Comparison of ENCODE assay signal across 8 cellular contexts in the genomic region with DNA sequence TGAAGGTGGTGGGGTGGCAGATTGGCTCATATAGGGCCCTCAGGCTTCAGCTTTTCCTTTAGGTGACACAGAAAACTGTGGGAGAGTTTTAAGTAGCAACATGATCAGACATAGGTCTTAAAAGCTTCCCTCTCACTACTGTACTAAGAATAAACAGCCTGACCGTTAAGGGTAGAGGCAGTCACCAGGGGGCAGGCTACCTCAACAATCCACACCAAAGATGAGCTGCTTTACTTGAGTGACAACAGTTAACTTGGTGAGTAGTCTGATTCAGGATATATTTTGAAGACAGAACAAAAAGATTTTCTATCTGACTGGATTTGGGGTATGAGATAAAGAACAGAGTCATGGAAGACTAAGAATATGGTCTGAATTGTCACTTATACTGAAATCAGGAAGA. TPM values are rescaled to one million over a fixed set of nuclear protein-coding genes. Genes with fewer than 3 reads are reported as not detected.
DNase-seq lines count a peak whose midpoint lies in the region; ATAC-seq, FAIRE-seq and TF ChIP-seq lines count a peak whose summit lies in the region.

No MANE protein-coding gene starts in this region.

- intact Hi-C loops in Right ventricle myocardium superior (cut with DNase I) (loop anchor here (5.0 to 10.0 kb wide), 2 partner anchors 230 to 388 kb away; no protein-coding TSS in a partner anchor), Right ventricle myocardium inferior (cut with DNase I) (loop anchor here (2.0 to 10.0 kb wide), 2 partner anchors 232 to 378 kb away; no protein-coding TSS in a partner anchor), body of pancreas (cut with DNase I) (no loop called here), kidney (cut with DNase I) (loop anchor here (10.0 kb wide), 1 partner anchor 238 kb away; no protein-coding TSS in a partner anchor)

- ATAC-seq in Right ventricle myocardium superior (ENCODE audit: poor library complexity) (peak; percentile 80), Right ventricle myocardium inferior (no peak), T-helper 17 cell (peak; percentile 61), body of pancreas (no peak), GM18861 (IDR thresholded peaks at IDR 0.05; ENCODE audit: unreplicated experiment) (no peak)

- H3K27me3 Mint-ChIP-seq in T-helper 17 cell, result no peaks in the 10 kb centered on the region

- H3K4me1 ChIP-seq in body of pancreas, result no peaks in the 10 kb centered on the region
- no peaks in the 10 kb centered on the region for H3K4me1 ChIP-seq in kidney (ENCODE audit: control insufficient read depth in 1 of 2, insufficient read depth in 1 of 2, low read depth in 1 of 2, low read length in 2 of 2)

- H3K27ac ChIP-seq in body of pancreas, result no peak overlapping the region
- H3K27ac ChIP-seq in kidney (ENCODE audit: low read depth in 2 of 2, low read length in 2 of 2), result no peak overlapping the region

- H3K36me3 ChIP-seq in body of pancreas (replicated peaks in 1 of 2; ENCODE audit: insufficient read depth in 1 of 2, low read depth in 2 of 2) (peaks cover 0 to 8% of the 10 kb centered on the region in 2 donors), kidney (ENCODE audit: control insufficient read depth in 1 of 2, insufficient read depth in 2 of 2, low read length in 2 of 2) (peaks cover 6 to 21% of the 10 kb centered on the region in 2 donors)

- H3K27me3 ChIP-seq in body of pancreas, result no peaks in the 10 kb centered on the region

- peaks cover 15% of the 10 kb centered on the region for H3K4me1 Mint-ChIP-seq in T-helper 17 cell

- peak; percentile 52 for DNase-seq in Right ventricle myocardium superior
- no peak for DNase-seq in Right ventricle myocardium inferior (ENCODE audit: missing footprints)
- DNase-seq in KBM-7, result peak; percentile 82
- peak in 1 of 3 donors; percentile 20 for DNase-seq in T-helper 17 cell
- DNase-seq in body of pancreas, result peak in 3 of 4 donors; percentile 35 to 58 (median 50)
- no peak for DNase-seq in kidney
- peak; percentile 15 for DNase-seq in stimulated activated CD8-positive, alpha-beta memory T cell treated with anti-CD3 and anti-CD28 coated beads, Interleukin-12 subunit alpha, Interleukin-12 subunit beta, amount 100 ng/mL, for 1 hour (ENCODE audit: low read depth)

- H3K36me3 Mint-ChIP-seq in T-helper 17 cell (ENCODE audit: low read depth), result peaks cover 16% of the 10 kb centered on the region

- TF ChIP-seq CTCF in body of pancreas (IDR thresholded peaks at IDR 0.05) (peak; percentile 8 to 57 (median 42)), kidney (IDR thresholded peaks at IDR 0.05; ENCODE audit: borderline replicate concordance, extremely low read depth, insufficient read depth) (peak; percentile 58)

- H3K9me3 ChIP-seq in T-helper 17 cell (ENCODE audit: control insufficient read depth, low read length, poor library complexity, severe bottlenecking), result no peaks in the 10 kb centered on the region
- H3K9me3 ChIP-seq in body of pancreas, result no peaks in the 10 kb centered on the region
- H3K9me3 ChIP-seq in kidney (ENCODE audit: control insufficient read depth in 1 of 2, low read length in 2 of 2), result no peaks in the 10 kb centered on the region

- no peak overlapping the region for H3K9ac ChIP-seq in kidney (ENCODE audit: low read length in 2 of 2)

- H3K27ac Mint-ChIP-seq in T-helper 17 cell, result peak overlapping the region; percentile 83

- 11% methylated on average over 1 of the region's 1 CpG for WGBS in body of pancreas, 2 donors

- no peak for FAIRE-seq in kidney (lab: Jason Lieb, UNC)

- H3K4me3 ChIP-seq in body of pancreas (no peak overlapping the region), kidney (ENCODE audit: low read length in 2 of 2) (no peak overlapping the region)

- peak overlapping the region; percentile 49 for H3K4me3 Mint-ChIP-seq in T-helper 17 cell

- in situ Hi-C loops in KBM-7 (cut with MboI; ENCODE audit: low pct_unique_long_range_greater_than_20kb, low sequenced_read_pairs), result loop anchor here (25.0 kb wide), 1 partner anchor 230 kb away; no protein-coding TSS in a partner anchor

- no peak for TF ChIP-seq POLR2A in body of pancreas (IDR thresholded peaks at IDR 0.05)

RNA-seq across cellular contexts. Expression of gene GPCPD1, which starts 53.7 kb away (rescaled TPM):
- total RNA-seq in Right ventricle myocardium superior (21.0 TPM), Right ventricle myocardium inferior (21.9 TPM), T-helper 17 cell (100 to 1,000 TPM in 1 of 2 donors, 10 to 100 TPM in 1; 92.7 to 128 TPM), body of pancreas (10 to 100 TPM; 13.5 to 14.5 TPM), kidney (53.4 TPM)
- 8.4 TPM for polyA plus RNA-seq in kidney (ENCODE audit: insufficient read depth, low read depth, low replicate concordance)

Comparison
In these comparisons a context has a peak if more than half of its experiments do, and no peak if none do; other contexts are left out.
1. ATAC-seq: peak in Right ventricle myocardium superior (single experiment) and T-helper 17 cell (single experiment); none in Right ventricle myocardium inferior (single experiment), body of pancreas (single experiment) and GM18861 (single experiment).
2. DNase-seq: peak in Right ventricle myocardium superior (single experiment), KBM-7 (single experiment), body of pancreas (3 of 4) and stimulated activated CD8-positive, alpha-beta memory T cell treated with anti-CD3 and anti-CD28 coated beads, Interleukin-12 subunit alpha, Interleukin-12 subunit beta, amount 100 ng/mL, for 1 hour (single experiment); none in Right ventricle myocardium inferior (single experiment) and kidney (single experiment).